Comparison of ENCODE assay signal across 19 cellular contexts in the genomic region with DNA sequence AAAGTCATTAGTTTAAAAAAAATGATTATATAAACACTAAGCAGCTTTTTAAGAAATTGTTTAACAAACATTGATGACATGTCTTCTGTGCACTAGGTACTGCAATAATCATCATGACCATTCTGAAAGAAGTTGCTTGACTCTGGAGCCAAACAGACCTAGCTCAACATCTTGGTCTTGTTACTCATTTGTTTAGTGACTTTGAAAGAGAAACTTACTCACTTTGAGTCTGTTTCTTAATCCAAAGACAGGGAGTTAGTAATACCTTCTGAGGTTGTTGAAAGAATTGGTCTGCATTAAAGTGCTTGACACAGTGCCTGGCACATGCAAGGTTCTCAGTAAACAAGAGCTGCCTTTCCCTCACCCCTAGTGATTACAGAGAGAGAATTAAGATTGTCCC.
A peak's percentile ranks its signal among the peaks of the same experiment; 100 is the strongest.
DNase-seq lines count a peak whose midpoint lies in the region; ATAC-seq and TF ChIP-seq lines count a peak whose summit lies in the region.
"Had no signal": no experiment of that assay in that cellular context is flagged by ENCODE, and none has a peak within 500 bp of the region (broad histone marks: within the 10 kb centered on the region; RNA-seq: fewer than 3 reads in every experiment).

No MANE protein-coding gene starts in this region.

- peaks cover 27% of the 10 kb centered on the region; the same call in 1 of the 2 replicates for H4K20me1 ChIP-seq in IMR-90 (ENCODE audit: insufficient read depth, low read length)

- H4K91ac ChIP-seq in IMR-90 (ENCODE audit: insufficient read depth, low read depth, low read length): peak overlapping the region; percentile 4; the same call in 1 of the 2 replicates

- H4K8ac ChIP-seq in IMR-90 (ENCODE audit: low read depth in 2 of 2, low read length in 2 of 2): peak overlapping the region in 1 of 2 experiments; percentile 44; a peak in 1 of 4 replicates

- H3K27ac ChIP-seq in AG04450 (ENCODE audit: low read depth, low read length): peak overlapping the region; percentile 47
- peak overlapping the region; percentile 76; the same call in 1 of the 2 replicates for H3K27ac ChIP-seq in IMR-90 (ENCODE audit: insufficient read depth, low read length)
- H3K27ac ChIP-seq: Peyer's patch, SJSA1 had no signal

- no peak overlapping the region for H3K56ac ChIP-seq in IMR-90 (ENCODE audit: extremely low read depth, insufficient read depth, low read length)

- BruUV-seq in IMR-90 (replicated peaks; lab: Mats Ljungman, UMichigan): no TSS peak

- peak overlapping the region; percentile 61; the same call in 1 of the 2 replicates for H3K4ac ChIP-seq in IMR-90 (ENCODE audit: low read depth, low read length)

- H3K4me1 ChIP-seq in IMR-90 (ENCODE audit: control insufficient read depth, insufficient read depth, low read length): peaks cover 10% of the 10 kb centered on the region
- H3K4me1 ChIP-seq: HAP-1, Peyer's patch had no signal

- H3K18ac ChIP-seq in IMR-90 (ENCODE audit: low read depth, low read length): peak overlapping the region; percentile 68

- peaks cover 23 to 65% of the 10 kb centered on the region in 2 experiments for H3K79me1 ChIP-seq in IMR-90 (ENCODE audit: low read depth in 1 of 2, low read length in 2 of 2)

- no peak for TF ChIP-seq RAD21 in IMR-90 (IDR thresholded peaks at IDR 0.05; ENCODE audit: low read length)

- H3K9ac ChIP-seq in IMR-90 (ENCODE audit: low read depth, low read length): no peak overlapping the region

- peak overlapping the region; percentile 83 for H2BK5ac ChIP-seq in IMR-90 (ENCODE audit: low read depth, low read length, poor library complexity, severe bottlenecking)

- H3K27me3 ChIP-seq in AG04450 (ENCODE audit: control insufficient read depth, insufficient read depth, low read length): no peaks in the 10 kb centered on the region
- H3K27me3 ChIP-seq in IMR-90 (ENCODE audit: control insufficient read depth, insufficient read depth, low read length): no peaks in the 10 kb centered on the region
- H3K27me3 ChIP-seq: Peyer's patch, SJSA1 had no signal

- no peak overlapping the region for H2AFZ ChIP-seq in IMR-90 (replicated peaks; ENCODE audit: low read length, poor library complexity)

- DNase-seq in AG04450 (ENCODE audit: low read depth, low spot score) (peak; percentile 57), AG09319 (ENCODE audit: extremely low read depth, low read depth) (peak; percentile 63), IMR-90 (peak; percentile 85), fibroblast of mammary gland (ENCODE audit: low read depth) (peak; percentile 71), amygdala (lab: John Stamatoyannopoulos, UW) (no peak), HK-2 (ENCODE audit: unreplicated experiment) (no peak), activated gamma-delta T cell (lab: John Stamatoyannopoulos, UW) (no peak)
- DNase-seq: ACHN; CD4-positive, alpha-beta memory T cell; DMS153; KG1; NCI-H1105 treated with DMSO at 0.1 percent for 48 hours; NCI-H1694 treated with DMSO at 0.1 percent for 48 hours; NK-92 treated with Interleukin-12 subunit alpha and Interleukin-12 subunit beta, amount 100 ng/mL, for 24 hours; Peyer's patch; SW 1271 had no signal

- H3K36me3 ChIP-seq in IMR-90 (ENCODE audit: control insufficient read depth, insufficient read depth, low read length): peaks cover 11% of the 10 kb centered on the region
- H3K36me3 ChIP-seq: HAP-1, Peyer's patch, SJSA1 had no signal

- H3K23ac ChIP-seq in IMR-90 (ENCODE audit: low read depth, low read length): peak overlapping the region; percentile 62

- H3K14ac ChIP-seq in IMR-90 (replicated peaks; ENCODE audit: low read depth, low read length): no peak overlapping the region

- H2BK120ac ChIP-seq in IMR-90 (ENCODE audit: low read depth, low read length): peak overlapping the region; percentile 41

- no peak overlapping the region for H4K5ac ChIP-seq in IMR-90 (ENCODE audit: low read depth, low read length)

- no peak overlapping the region for H2AK9ac ChIP-seq in IMR-90 (replicated peaks; ENCODE audit: low read depth, low read length, poor library complexity)

- H3K9me3 ChIP-seq in AG04450 (ENCODE audit: control insufficient read depth, insufficient read depth, low read length): no peaks in the 10 kb centered on the region
- no peaks in the 10 kb centered on the region for H3K9me3 ChIP-seq in IMR-90 (ENCODE audit: control insufficient read depth, insufficient read depth, low read length)
- H3K9me3 ChIP-seq: HAP-1, Peyer's patch, SJSA1 had no signal

- POLR2A ChIA-PET in AG04450 (lab: Yijun Ruan, JAX) (interaction anchor here (0.7 to 1.1 kb wide), 2 partner anchors 84 to 85 kb away, joined by 4 to 6 read pairs; a partner anchor contains a TSS), IMR-90 (lab: Charles Lee; ENCODE audit: unreplicated experiment) (interaction anchor here (0.6 to 0.7 kb wide), 2 partner anchors 18 to 77 kb away, joined by 3 read pairs; no protein-coding TSS in a partner anchor)

- intact Hi-C loops in IMR-90 (cut with micrococcal nuclease): loop anchor here (5.0 kb wide), 1 partner anchor 86 kb away; a partner anchor contains a TSS

- TF ChIP-seq CTCF in AG04450 (IDR thresholded peaks at IDR 0.05; ENCODE audit: low read depth, low read length): no peak
- no peak for TF ChIP-seq CTCF in AG09319 (IDR thresholded peaks at IDR 0.05; ENCODE audit: low read depth, low read length)
- TF ChIP-seq CTCF in IMR-90 (conservative IDR thresholded peaks at IDR 0.05; ENCODE audit: low read depth, low read length): no peak
- no peak for TF ChIP-seq CTCF in fibroblast of mammary gland (conservative IDR thresholded peaks at IDR 0.05; ENCODE audit: control insufficient read depth, insufficient read depth, low read depth, low read length)

- in situ Hi-C loops in IMR-90 (cut with MboI; ENCODE audit: low sequenced_read_pairs): no loop called here

- H2AK5ac ChIP-seq in IMR-90 (ENCODE audit: low read depth, low read length): peak overlapping the region; percentile 52; the same call in 1 of the 2 replicates

- peak overlapping the region; percentile 76; the same call in 1 of the 2 replicates for H2BK20ac ChIP-seq in IMR-90 (ENCODE audit: low read depth, low read length)

- ATAC-seq in IMR-90 (ENCODE audit: low read depth) (peak; percentile 88), HG02981 (IDR thresholded peaks at IDR 0.05; ENCODE audit: unreplicated experiment) (no peak)

- no peak overlapping the region for H3K4me3 ChIP-seq in AG04450 (ENCODE audit: low read depth, low read length)
- H3K4me3 ChIP-seq in IMR-90 (ENCODE audit: insufficient read depth, low read depth, low read length): no peak overlapping the region
- H3K4me3 ChIP-seq in fibroblast of mammary gland (ENCODE audit: control insufficient read depth, low read depth, low read length): no peak overlapping the region
- H3K4me3 ChIP-seq: HAP-1, Peyer's patch, SJSA1 had no signal

- CTCF ChIA-PET in AG04450 (lab: Charles Lee): interaction anchor here (1.2 to 1.4 kb wide), 2 partner anchors 11 to 108 kb away, joined by 3 read pairs; no protein-coding TSS in a partner anchor
- CTCF ChIA-PET in IMR-90 (lab: Yijun Ruan, JAX): interaction anchor here (1.4 to 1.6 kb wide), 2 partner anchors 9 to 77 kb away, joined by 3 read pairs; no protein-coding TSS in a partner anchor

- dilution Hi-C loops in IMR-90 (cut with HindIII; ENCODE audit: low sequenced_read_pairs, unreplicated experiment): no loop called here

- no peak overlapping the region for H3K4me2 ChIP-seq in IMR-90 (ENCODE audit: low read depth, low read length)

- TF ChIP-seq POLR2A in IMR-90 (IDR thresholded peaks at IDR 0.05; ENCODE audit: low read depth, low read length): no peak

- no peak overlapping the region for H2BK15ac ChIP-seq in IMR-90 (ENCODE audit: low read depth, low read length)

- H3K9me1 ChIP-seq in IMR-90 (ENCODE audit: insufficient read depth, low read length): peaks cover 18% of the 10 kb centered on the region

TF ChIP-seq in IMR-90, 13 proteins besides CTCF, POLR2A, EP300 and RAD21:
- TF ChIP-seq BHLHE40 (IDR thresholded peaks at IDR 0.05; ENCODE audit: low read depth, low read length) (peak; percentile 41; the same call in 1 of the 2 replicates), MAFK (IDR thresholded peaks at IDR 0.05; ENCODE audit: low read depth, low read length) (peak; percentile 68; the same call in 1 of the 2 replicates)
- TF ChIP-seq, protein P1, sequence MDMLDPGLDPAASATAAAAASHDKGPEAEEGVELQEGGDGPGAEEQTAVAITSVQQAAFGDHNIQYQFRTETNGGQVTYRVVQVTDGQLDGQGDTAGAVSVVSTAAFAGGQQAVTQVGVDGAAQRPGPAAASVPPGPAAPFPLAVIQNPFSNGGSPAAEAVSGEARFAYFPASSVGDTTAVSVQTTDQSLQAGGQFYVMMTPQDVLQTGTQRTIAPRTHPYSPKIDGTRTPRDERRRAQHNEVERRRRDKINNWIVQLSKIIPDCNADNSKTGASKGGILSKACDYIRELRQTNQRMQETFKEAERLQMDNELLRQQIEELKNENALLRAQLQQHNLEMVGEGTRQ (IDR thresholded peaks at IDR 0.05; ENCODE audit: low read depth, low read length): no peak

Comparison
In these comparisons a context has a peak if more than half of its experiments do, and no peak if none do; other contexts are left out.
1. DNase-seq: peak in AG04450 (single experiment), AG09319 (single experiment), IMR-90 (single experiment) and fibroblast of mammary gland (single experiment); none in amygdala (0 of 56), HK-2 (single experiment) and activated gamma-delta T cell (single experiment).